In the genomic region with DNA sequence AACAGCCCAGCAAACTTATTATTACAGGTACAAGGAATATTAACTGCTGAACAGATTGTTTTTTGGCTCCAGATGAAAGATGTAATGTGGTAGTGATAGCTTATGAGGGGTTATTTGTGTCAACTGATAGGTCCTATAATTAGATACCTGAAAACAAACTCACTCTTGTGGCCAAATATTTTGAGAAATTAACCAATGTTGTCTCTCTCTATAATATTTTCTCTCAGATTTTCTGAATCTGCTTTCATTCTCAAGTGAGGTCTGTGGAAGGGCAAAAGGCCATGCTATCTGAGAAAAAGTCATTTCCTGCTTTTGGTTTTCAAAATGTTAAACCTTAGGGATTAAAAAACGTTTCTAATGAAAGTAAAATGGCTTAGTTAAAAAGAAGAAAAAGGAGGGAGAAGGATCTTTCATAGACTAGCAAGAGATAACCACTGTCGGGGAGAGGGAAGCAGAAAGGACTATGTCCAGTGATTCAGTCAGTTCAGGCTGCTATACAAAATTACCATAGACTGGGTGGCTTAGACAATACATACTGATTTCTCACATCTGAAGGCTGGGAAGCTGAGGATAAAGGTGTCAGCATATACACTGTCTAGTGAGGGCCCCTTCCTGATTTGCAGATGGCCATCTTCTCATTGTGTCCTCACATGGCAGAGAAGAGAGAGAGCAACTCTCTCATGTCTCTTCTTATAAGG, we compare ENCODE assay signal across 10 cellular contexts.
DNase-seq lines count a peak whose midpoint lies in the region; ATAC-seq, FAIRE-seq and TF ChIP-seq lines count a peak whose summit lies in the region.
"Had no signal": no experiment of that assay in that cellular context is flagged by ENCODE, and none has a peak within 500 bp of the region (broad histone marks: within the 10 kb centered on the region; RNA-seq: fewer than 3 reads in every experiment).

No MANE protein-coding gene starts in this region.

- no peaks in the 10 kb centered on the region for H3K9me3 Mint-ChIP-seq in stimulated activated memory B cell treated with anti-CD40 and anti-IgM and Interleukin-4, amounts not matched to agents 10 μg/mL and 1 μg/mL and 100 μg/mL, for 72 hours
- no peaks in the 10 kb centered on the region for H3K9me3 Mint-ChIP-seq in nephron progenitor cell
- H3K9me3 Mint-ChIP-seq: activated naive CD4-positive, alpha-beta T cell treated with anti-CD3 and anti-CD28 coated beads for 36 hours had no signal

- H3K27me3 ChIP-seq in bronchial epithelial cell (ENCODE audit: control insufficient read depth, insufficient read depth, low read length) = no peaks in the 10 kb centered on the region
- H3K27me3 ChIP-seq in aorta (ENCODE audit: control insufficient read depth in 1 of 2, insufficient read depth in 2 of 2, low read length in 1 of 2) = no peaks in the 10 kb centered on the region

- no peak overlapping the region for H3K4me3 ChIP-seq in bronchial epithelial cell (ENCODE audit: low read depth, low read length)
- H3K4me3 ChIP-seq in aorta (ENCODE audit: low read length in 2 of 2) = no peak overlapping the region
- no peak overlapping the region for H3K4me3 ChIP-seq in kidney (ENCODE audit: low read length in 2 of 2)

- no peaks in the 10 kb centered on the region for H3K9me3 ChIP-seq in aorta (ENCODE audit: control insufficient read depth, low read length)
- no peaks in the 10 kb centered on the region for H3K9me3 ChIP-seq in kidney (ENCODE audit: control insufficient read depth in 1 of 2, low read length in 2 of 2)

- H3K27ac ChIP-seq in aorta (ENCODE audit: low read depth in 1 of 2, low read length in 2 of 2) (peak overlapping the region in 1 of 2 donors; percentile 28), kidney (ENCODE audit: low read depth in 2 of 2, low read length in 2 of 2) (peak overlapping the region in 1 of 2 donors; percentile 5)

- H3K9ac ChIP-seq in kidney (ENCODE audit: low read length in 2 of 2) = no peak overlapping the region

- peaks cover 8% of the 10 kb centered on the region for H3K4me1 Mint-ChIP-seq in stimulated activated memory B cell treated with anti-CD40 and anti-IgM and Interleukin-4, amounts not matched to agents 10 μg/mL and 1 μg/mL and 100 μg/mL, for 72 hours
- no peaks in the 10 kb centered on the region for H3K4me1 Mint-ChIP-seq in nephron progenitor cell

- no peaks in the 10 kb centered on the region for H3K36me3 Mint-ChIP-seq in stimulated activated memory B cell treated with anti-CD40 and anti-IgM and Interleukin-4, amounts not matched to agents 10 μg/mL and 1 μg/mL and 100 μg/mL, for 72 hours
- no peaks in the 10 kb centered on the region for H3K36me3 Mint-ChIP-seq in nephron progenitor cell (ENCODE audit: low read depth)

- no peaks in the 10 kb centered on the region for H3K36me3 ChIP-seq in bronchial epithelial cell (ENCODE audit: control insufficient read depth, insufficient read depth, low read length)
- H3K36me3 ChIP-seq in aorta (ENCODE audit: control insufficient read depth in 1 of 2, insufficient read depth in 2 of 2, low read length in 1 of 2) = no peaks in the 10 kb centered on the region
- no peaks in the 10 kb centered on the region for H3K36me3 ChIP-seq in kidney (ENCODE audit: control insufficient read depth in 1 of 2, insufficient read depth in 2 of 2, low read length in 2 of 2)

- no peak for TF ChIP-seq CTCF in bronchial epithelial cell (IDR thresholded peaks at IDR 0.05; ENCODE audit: insufficient read depth, low read length, severe bottlenecking)
- TF ChIP-seq CTCF in kidney (IDR thresholded peaks at IDR 0.05; ENCODE audit: borderline replicate concordance, extremely low read depth, insufficient read depth) = no peak
- TF ChIP-seq CTCF in nephron progenitor cell (IDR thresholded peaks at IDR 0.05) = no peak

- peak overlapping the region; percentile 6 for H3K27ac Mint-ChIP-seq in stimulated activated memory B cell treated with anti-CD40 and anti-IgM and Interleukin-4, amounts not matched to agents 10 μg/mL and 1 μg/mL and 100 μg/mL, for 72 hours
- no peak overlapping the region for H3K27ac Mint-ChIP-seq in nephron progenitor cell
- H3K27ac Mint-ChIP-seq: activated naive CD4-positive, alpha-beta T cell treated with anti-CD3 and anti-CD28 coated beads for 36 hours had no signal

- 40 to 41% methylated on average over 2 of the region's 2 CpGs for WGBS in aorta, 2 donors

- ATAC-seq in GM19397 (IDR thresholded peaks at IDR 0.05; ENCODE audit: unreplicated experiment) = peak; percentile 61
- peak; percentile 66 for ATAC-seq in HG02885 (IDR thresholded peaks at IDR 0.05; ENCODE audit: poor library complexity, unreplicated experiment)
- ATAC-seq in stimulated activated memory B cell treated with anti-CD40 and anti-IgM and Interleukin-4, amounts not matched to agents 10 μg/mL and 1 μg/mL and 100 μg/mL, for 72 hours = no peak
- ATAC-seq in aorta (ENCODE audit: low FRiP score) = no peak

- H3K4me3 Mint-ChIP-seq in stimulated activated memory B cell treated with anti-CD40 and anti-IgM and Interleukin-4, amounts not matched to agents 10 μg/mL and 1 μg/mL and 100 μg/mL, for 72 hours = no peak overlapping the region
- no peak overlapping the region for H3K4me3 Mint-ChIP-seq in nephron progenitor cell
- H3K4me3 Mint-ChIP-seq: activated naive CD4-positive, alpha-beta T cell treated with anti-CD3 and anti-CD28 coated beads for 36 hours had no signal

- intact Hi-C loops in aorta (cut with DNase I) = no loop called here
- intact Hi-C loops in kidney (cut with DNase I) = no loop called here

- DNase-seq in bronchial epithelial cell (ENCODE audit: low read depth) (no peak), aorta (no peak), kidney (no peak), nephron progenitor cell (no peak), DMS114 treated with DMSO at 0.1 percent for 48 hours (lab: John Stamatoyannopoulos, UW; ENCODE audit: unreplicated experiment) (no peak)
- DNase-seq: NCI-H2029 had no signal

- peaks cover 7 to 19% of the 10 kb centered on the region in 2 donors for H3K4me1 ChIP-seq in aorta (ENCODE audit: control insufficient read depth in 1 of 2, insufficient read depth in 2 of 2, low read length in 2 of 2)
- peaks cover 0 to 3% of the 10 kb centered on the region in 2 donors for H3K4me1 ChIP-seq in kidney (ENCODE audit: control insufficient read depth in 1 of 2, insufficient read depth in 1 of 2, low read depth in 1 of 2, low read length in 2 of 2)

- FAIRE-seq in bronchial epithelial cell (lab: Jason Lieb, UNC) = peak; percentile 68
- no peak for FAIRE-seq in kidney (lab: Jason Lieb, UNC)

- peaks cover 10% of the 10 kb centered on the region for H3K27me3 Mint-ChIP-seq in stimulated activated memory B cell treated with anti-CD40 and anti-IgM and Interleukin-4, amounts not matched to agents 10 μg/mL and 1 μg/mL and 100 μg/mL, for 72 hours
- peaks cover 3% of the 10 kb centered on the region for H3K27me3 Mint-ChIP-seq in nephron progenitor cell (ENCODE audit: low read depth, poor library complexity)

Comparison
In these comparisons a context has a peak if more than half of its experiments do, and no peak if none do; other contexts are left out.
1. ATAC-seq: peak in GM19397 (single experiment) and HG02885 (single experiment); none in stimulated activated memory B cell treated with anti-CD40 and anti-IgM and Interleukin-4, amounts not matched to agents 10 μg/mL and 1 μg/mL and 100 μg/mL, for 72 hours (single experiment) and aorta (single experiment).